1 cellular context compared by ENCODE assay signal in the genomic region with DNA sequence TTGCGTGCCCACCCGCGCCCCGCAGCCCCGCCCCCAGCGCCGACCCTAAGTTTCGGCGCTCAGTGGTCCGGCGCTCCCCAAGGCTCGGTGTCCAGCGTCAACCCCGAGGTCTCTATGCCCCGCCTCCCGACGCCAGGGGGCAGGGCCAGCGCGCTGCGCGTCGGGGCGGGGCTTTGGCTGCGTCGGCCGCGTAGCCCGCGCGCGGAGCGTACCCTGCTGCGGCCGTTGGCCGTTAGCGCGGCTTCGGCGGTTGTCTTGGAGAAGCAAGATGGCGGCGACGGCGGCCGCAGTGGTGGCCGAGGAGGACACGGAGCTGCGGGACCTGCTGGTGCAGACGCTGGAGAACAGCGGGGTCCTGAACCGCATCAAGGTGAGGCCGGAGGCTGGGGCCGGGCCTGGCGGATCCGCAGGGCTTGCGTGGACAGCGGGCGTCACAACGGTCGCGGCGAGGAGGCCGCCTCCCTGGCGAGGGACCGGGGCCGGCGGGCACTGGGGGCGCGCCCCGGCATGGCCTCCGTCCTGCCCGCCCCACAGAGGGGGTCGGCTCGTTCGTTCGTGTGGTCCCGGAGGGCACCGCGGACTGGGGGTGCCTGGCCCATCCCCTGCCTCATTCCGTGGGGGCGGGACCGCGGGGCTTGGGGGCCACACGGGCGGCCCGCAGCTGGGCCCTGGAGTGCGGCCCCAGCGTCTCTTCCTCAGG.
TF ChIP-seq lines count a peak whose summit lies in the region.

A gene with protein sequence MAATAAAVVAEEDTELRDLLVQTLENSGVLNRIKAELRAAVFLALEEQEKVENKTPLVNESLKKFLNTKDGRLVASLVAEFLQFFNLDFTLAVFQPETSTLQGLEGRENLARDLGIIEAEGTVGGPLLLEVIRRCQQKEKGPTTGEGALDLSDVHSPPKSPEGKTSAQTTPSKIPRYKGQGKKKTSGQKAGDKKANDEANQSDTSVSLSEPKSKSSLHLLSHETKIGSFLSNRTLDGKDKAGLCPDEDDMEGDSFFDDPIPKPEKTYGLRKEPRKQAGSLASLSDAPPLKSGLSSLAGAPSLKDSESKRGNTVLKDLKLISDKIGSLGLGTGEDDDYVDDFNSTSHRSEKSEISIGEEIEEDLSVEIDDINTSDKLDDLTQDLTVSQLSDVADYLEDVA (plus strand): TSS at position 253 of the 700 bp plus-strand sequence. CDS start 16 bp downstream, at position 269.

TF ChIP-seq in HEK293, 187 proteins besides CTCF, POLR2A, EP300 and RAD21 (continued from another document):
- TF ChIP-seq, protein P1, sequence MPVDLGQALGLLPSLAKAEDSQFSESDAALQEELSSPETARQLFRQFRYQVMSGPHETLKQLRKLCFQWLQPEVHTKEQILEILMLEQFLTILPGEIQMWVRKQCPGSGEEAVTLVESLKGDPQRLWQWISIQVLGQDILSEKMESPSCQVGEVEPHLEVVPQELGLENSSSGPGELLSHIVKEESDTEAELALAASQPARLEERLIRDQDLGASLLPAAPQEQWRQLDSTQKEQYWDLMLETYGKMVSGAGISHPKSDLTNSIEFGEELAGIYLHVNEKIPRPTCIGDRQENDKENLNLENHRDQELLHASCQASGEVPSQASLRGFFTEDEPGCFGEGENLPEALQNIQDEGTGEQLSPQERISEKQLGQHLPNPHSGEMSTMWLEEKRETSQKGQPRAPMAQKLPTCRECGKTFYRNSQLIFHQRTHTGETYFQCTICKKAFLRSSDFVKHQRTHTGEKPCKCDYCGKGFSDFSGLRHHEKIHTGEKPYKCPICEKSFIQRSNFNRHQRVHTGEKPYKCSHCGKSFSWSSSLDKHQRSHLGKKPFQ (tag by site-specific recombination; IDR thresholded peaks at IDR 0.05), result no peak
- TF ChIP-seq BCL11B (tag by site-specific recombination; IDR thresholded peaks at IDR 0.05; ENCODE audit: low read depth) (no peak), ZNF23 (tag by site-specific recombination; IDR thresholded peaks at IDR 0.05; ENCODE audit: borderline replicate concordance) (no peak), ZNF747 (tag by site-specific recombination; IDR thresholded peaks at IDR 0.05) (no peak), ZNF664 (tag by site-specific recombination; IDR thresholded peaks at IDR 0.05) (no peak), ZNF138 (tag by site-specific recombination; IDR thresholded peaks at IDR 0.05; ENCODE audit: borderline replicate concordance) (no peak)
- TF ChIP-seq, protein P2, sequence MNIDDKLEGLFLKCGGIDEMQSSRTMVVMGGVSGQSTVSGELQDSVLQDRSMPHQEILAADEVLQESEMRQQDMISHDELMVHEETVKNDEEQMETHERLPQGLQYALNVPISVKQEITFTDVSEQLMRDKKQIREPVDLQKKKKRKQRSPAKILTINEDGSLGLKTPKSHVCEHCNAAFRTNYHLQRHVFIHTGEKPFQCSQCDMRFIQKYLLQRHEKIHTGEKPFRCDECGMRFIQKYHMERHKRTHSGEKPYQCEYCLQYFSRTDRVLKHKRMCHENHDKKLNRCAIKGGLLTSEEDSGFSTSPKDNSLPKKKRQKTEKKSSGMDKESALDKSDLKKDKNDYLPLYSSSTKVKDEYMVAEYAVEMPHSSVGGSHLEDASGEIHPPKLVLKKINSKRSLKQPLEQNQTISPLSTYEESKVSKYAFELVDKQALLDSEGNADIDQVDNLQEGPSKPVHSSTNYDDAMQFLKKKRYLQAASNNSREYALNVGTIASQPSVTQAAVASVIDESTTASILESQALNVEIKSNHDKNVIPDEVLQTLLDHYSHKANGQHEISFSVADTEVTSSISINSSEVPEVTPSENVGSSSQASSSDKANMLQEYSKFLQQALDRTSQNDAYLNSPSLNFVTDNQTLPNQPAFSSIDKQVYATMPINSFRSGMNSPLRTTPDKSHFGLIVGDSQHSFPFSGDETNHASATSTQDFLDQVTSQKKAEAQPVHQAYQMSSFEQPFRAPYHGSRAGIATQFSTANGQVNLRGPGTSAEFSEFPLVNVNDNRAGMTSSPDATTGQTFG (tag by site-specific recombination; IDR thresholded peaks at IDR 0.05; ENCODE audit: borderline replicate concordance), result no peak
- TF ChIP-seq, protein P3, sequence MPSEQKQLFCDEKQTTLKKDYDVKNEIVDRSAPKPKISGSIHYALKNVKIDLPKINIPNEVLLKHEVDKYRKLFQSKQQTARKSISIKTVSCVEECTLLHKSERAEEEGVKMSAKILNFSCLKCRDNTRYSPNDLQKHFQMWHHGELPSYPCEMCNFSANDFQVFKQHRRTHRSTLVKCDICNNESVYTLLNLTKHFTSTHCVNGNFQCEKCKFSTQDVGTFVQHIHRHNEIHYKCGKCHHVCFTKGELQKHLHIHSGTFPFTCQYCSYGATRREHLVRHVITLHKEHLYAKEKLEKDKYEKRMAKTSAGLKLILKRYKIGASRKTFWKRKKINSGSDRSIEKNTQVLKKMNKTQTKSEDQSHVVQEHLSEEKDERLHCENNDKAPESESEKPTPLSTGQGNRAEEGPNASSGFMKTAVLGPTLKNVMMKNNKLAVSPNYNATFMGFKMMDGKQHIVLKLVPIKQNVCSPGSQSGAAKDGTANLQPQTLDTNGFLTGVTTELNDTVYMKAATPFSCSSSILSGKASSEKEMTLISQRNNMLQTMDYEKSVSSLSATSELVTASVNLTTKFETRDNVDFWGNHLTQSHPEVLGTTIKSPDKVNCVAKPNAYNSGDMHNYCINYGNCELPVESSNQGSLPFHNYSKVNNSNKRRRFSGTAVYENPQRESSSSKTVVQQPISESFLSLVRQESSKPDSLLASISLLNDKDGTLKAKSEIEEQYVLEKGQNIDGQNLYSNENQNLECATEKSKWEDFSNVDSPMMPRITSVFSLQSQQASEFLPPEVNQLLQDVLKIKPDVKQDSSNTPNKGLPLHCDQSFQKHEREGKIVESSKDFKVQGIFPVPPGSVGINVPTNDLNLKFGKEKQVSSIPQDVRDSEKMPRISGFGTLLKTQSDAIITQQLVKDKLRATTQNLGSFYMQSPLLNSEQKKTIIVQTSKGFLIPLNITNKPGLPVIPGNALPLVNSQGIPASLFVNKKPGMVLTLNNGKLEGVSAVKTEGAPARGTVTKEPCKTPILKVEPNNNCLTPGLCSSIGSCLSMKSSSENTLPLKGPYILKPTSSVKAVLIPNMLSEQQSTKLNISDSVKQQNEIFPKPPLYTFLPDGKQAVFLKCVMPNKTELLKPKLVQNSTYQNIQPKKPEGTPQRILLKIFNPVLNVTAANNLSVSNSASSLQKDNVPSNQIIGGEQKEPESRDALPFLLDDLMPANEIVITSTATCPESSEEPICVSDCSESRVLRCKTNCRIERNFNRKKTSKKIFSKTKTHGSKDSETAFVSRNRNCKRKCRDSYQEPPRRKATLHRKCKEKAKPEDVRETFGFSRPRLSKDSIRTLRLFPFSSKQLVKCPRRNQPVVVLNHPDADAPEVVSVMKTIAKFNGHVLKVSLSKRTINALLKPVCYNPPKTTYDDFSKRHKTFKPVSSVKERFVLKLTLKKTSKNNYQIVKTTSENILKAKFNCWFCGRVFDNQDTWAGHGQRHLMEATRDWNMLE (tag by site-specific recombination; conservative IDR thresholded peaks at IDR 0.05; ENCODE audit: low read depth), result no peak
